1 cellular context compared by ENCODE assay signal in the genomic region with DNA sequence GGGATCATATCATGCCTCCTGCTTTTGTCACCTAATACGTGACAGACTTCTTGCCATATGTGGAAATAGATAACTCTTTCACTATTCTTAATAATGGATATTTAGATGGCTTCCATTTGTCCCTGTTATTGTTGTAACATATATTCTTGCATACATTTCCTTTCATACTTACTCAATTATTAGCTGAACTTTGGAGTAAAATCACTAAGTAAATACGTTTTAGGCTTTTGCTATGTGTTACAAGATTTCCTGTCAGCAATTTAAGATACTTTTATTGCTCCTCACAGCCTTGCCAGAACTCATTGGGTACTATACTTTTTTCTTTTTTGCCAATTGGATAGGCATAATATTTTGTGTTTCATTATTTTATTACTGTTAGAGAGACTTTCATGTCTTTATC.
TF ChIP-seq lines count a peak whose summit lies in the region.

No MANE protein-coding gene starts in this region.

TF ChIP-seq in HepG2, 621 proteins besides CTCF, POLR2A, EP300 and RAD21 (continued from another document):
- TF ChIP-seq, protein P1, sequence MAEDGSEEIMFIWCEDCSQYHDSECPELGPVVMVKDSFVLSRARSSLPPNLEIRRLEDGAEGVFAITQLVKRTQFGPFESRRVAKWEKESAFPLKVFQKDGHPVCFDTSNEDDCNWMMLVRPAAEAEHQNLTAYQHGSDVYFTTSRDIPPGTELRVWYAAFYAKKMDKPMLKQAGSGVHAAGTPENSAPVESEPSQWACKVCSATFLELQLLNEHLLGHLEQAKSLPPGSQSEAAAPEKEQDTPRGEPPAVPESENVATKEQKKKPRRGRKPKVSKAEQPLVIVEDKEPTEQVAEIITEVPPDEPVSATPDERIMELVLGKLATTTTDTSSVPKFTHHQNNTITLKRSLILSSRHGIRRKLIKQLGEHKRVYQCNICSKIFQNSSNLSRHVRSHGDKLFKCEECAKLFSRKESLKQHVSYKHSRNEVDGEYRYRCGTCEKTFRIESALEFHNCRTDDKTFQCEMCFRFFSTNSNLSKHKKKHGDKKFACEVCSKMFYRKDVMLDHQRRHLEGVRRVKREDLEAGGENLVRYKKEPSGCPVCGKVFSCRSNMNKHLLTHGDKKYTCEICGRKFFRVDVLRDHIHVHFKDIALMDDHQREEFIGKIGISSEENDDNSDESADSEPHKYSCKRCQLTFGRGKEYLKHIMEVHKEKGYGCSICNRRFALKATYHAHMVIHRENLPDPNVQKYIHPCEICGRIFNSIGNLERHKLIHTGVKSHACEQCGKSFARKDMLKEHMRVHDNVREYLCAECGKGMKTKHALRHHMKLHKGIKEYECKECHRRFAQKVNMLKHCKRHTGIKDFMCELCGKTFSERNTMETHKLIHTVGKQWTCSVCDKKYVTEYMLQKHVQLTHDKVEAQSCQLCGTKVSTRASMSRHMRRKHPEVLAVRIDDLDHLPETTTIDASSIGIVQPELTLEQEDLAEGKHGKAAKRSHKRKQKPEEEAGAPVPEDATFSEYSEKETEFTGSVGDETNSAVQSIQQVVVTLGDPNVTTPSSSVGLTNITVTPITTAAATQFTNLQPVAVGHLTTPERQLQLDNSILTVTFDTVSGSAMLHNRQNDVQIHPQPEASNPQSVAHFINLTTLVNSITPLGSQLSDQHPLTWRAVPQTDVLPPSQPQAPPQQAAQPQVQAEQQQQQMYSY (CRISPR knock-in tag; IDR thresholded peaks at IDR 0.05): no peak
- TF ChIP-seq, protein P2, sequence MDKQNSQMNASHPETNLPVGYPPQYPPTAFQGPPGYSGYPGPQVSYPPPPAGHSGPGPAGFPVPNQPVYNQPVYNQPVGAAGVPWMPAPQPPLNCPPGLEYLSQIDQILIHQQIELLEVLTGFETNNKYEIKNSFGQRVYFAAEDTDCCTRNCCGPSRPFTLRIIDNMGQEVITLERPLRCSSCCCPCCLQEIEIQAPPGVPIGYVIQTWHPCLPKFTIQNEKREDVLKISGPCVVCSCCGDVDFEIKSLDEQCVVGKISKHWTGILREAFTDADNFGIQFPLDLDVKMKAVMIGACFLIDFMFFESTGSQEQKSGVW (CRISPR knock-in tag; IDR thresholded peaks at IDR 0.05; ENCODE audit: borderline replicate concordance): no peak
- TF ChIP-seq FOXA1 (IDR thresholded peaks at IDR 0.05): no peak
- TF ChIP-seq FOXA1 (CRISPR knock-in tag; IDR thresholded peaks at IDR 0.05): peak; percentile 32; the same call in 1 of the 2 replicates
- TF ChIP-seq NFIC (IDR thresholded peaks at IDR 0.05; ENCODE audit: low read length): no peak
- TF ChIP-seq, protein P3, sequence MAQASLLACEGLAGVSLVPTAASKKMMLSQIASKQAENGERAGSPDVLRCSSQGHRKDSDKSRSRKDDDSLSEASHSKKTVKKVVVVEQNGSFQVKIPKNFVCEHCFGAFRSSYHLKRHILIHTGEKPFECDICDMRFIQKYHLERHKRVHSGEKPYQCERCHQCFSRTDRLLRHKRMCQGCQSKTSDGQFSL (CRISPR knock-in tag; IDR thresholded peaks at IDR 0.05): no peak
- no peak for TF ChIP-seq NFATC3 (CRISPR knock-in tag; IDR thresholded peaks at IDR 0.05)
- TF ChIP-seq, protein P4, sequence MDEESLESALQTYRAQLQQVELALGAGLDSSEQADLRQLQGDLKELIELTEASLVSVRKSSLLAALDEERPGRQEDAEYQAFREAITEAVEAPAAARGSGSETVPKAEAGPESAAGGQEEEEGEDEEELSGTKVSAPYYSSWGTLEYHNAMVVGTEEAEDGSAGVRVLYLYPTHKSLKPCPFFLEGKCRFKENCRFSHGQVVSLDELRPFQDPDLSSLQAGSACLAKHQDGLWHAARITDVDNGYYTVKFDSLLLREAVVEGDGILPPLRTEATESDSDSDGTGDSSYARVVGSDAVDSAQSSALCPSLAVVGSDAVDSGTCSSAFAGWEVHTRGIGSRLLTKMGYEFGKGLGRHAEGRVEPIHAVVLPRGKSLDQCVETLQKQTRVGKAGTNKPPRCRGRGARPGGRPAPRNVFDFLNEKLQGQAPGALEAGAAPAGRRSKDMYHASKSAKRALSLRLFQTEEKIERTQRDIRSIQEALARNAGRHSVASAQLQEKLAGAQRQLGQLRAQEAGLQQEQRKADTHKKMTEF (CRISPR knock-in tag; IDR thresholded peaks at IDR 0.05): no peak
TF ChIP-seq in HepG2: peak in this region for 6.
